24 cellular contexts compared by ENCODE assay signal in the genomic region with DNA sequence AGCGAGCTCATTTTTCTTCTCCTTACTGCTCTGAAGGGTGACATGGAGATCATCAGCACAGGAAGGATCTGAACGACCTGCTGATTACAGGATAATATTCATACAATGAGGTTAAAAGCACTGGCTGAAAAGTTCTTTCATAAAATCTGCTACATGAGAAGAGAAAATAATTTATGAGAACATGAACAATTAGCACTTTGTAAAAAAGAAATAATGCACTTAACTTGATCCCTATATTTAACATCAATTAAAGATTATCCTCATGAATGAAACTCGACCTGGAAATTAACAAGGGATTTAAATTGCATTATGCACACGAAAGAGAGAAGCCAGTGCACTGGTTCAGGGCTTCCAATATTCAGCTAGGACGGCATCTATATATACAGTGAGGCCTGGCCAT.
"Had no signal": no experiment of that assay in that cellular context is flagged by ENCODE, and none has a peak within 500 bp of the region (broad histone marks: within the 10 kb centered on the region; RNA-seq: fewer than 3 reads in every experiment).

No MANE protein-coding gene starts in this region.

- H3K36me3 Mint-ChIP-seq: T-cell had no signal

- FAIRE-seq: HepG2, K562 had no signal

- H3K4me3 Mint-ChIP-seq: IgD-negative memory B cell; T-cell; T-helper 1 cell treated with Interleukin-12 subunit alpha and Interleukin-12 subunit beta and Interleukin-4 antibody, amounts not matched to agents 30 μg/mL and 1 μg/mL, for 36 hours had no signal

- ATAC-seq: HepG2, K562, Panc1, PC-3, T-cell had no signal

- H3K27ac Mint-ChIP-seq: IgD-negative memory B cell; T-cell; T-helper 1 cell treated with Interleukin-12 subunit alpha and Interleukin-12 subunit beta and Interleukin-4 antibody, amounts not matched to agents 30 μg/mL and 1 μg/mL, for 36 hours had no signal

- H3K9me3 Mint-ChIP-seq: IgD-negative memory B cell; T-cell; T-helper 1 cell treated with Interleukin-12 subunit alpha and Interleukin-12 subunit beta and Interleukin-4 antibody, amounts not matched to agents 30 μg/mL and 1 μg/mL, for 36 hours had no signal

- DNase-seq: Kasumi-1; MM.1S; NCI-H1092 treated with DMSO at 0.1 percent for 48 hours; NCI-H1436; NCI-H187; NCI-H2029; NCI-H2081 treated with DMSO at 0.1 percent for 48 hours; NCI-H2171; NCI-H226; NCI-H446; NCI-H510A; NCI-H524 treated with DMSO at 0.1 percent for 48 hours; NCI-H774; NK-92 treated with Interleukin-12 subunit alpha and Interleukin-12 subunit beta, amount 100 ng/mL, for 24 hours; PC-3; SHP77; SK-N-SH; SW 1271; T-cell had no signal
